In the genomic region with DNA sequence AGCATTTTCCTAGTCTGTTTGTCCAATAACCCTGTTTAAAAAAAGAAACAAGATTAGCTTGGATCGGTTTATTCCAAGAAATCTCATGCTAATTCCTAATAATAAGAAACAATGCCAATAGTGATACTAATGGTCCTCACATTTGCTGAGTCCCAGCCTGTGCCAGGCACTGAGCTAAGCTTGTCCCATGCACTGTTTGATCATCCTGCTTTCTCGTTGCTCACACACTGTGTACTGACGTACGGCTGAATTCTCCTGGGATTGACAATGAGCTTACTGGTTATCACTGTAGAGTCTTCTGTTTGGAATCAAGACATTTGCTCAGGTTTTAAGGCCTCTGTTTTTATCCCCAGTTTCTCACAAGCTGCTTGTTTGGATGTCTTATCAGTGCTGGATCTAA, we compare ENCODE assay signal across 14 cellular contexts.
DNase-seq lines count a peak whose midpoint lies in the region; TF ChIP-seq lines count a peak whose summit lies in the region.
"Had no signal": no experiment of that assay in that cellular context is flagged by ENCODE, and none has a peak within 500 bp of the region (broad histone marks: within the 10 kb centered on the region; RNA-seq: fewer than 3 reads in every experiment).

No MANE protein-coding gene starts in this region.

- H3K27ac Mint-ChIP-seq in type B pancreatic cell, result no peak overlapping the region
- H3K27ac Mint-ChIP-seq: B cell; CD4-positive, alpha-beta T cell; GM23338 had no signal

- no peaks in the 10 kb centered on the region for H3K9me2 ChIP-seq in Karpas-422 (replicated peaks; ENCODE audit: insufficient read depth, low read length)

- H3K27ac ChIP-seq in caudate nucleus (ENCODE audit: low read depth, low read length), result peak overlapping the region; percentile 98
- H3K27ac ChIP-seq in Karpas-422 (ENCODE audit: low read length), result no peak overlapping the region

- no peaks in the 10 kb centered on the region for H3K4me1 ChIP-seq in Karpas-422 (ENCODE audit: low read length)

- H3K9ac ChIP-seq in Karpas-422 (ENCODE audit: low read length), result no peak overlapping the region

- H3K9me3 ChIP-seq in Karpas-422 (ENCODE audit: low read length), result no peaks in the 10 kb centered on the region

- H3K4me3 Mint-ChIP-seq in type B pancreatic cell, result no peak overlapping the region
- H3K4me3 Mint-ChIP-seq: B cell; CD4-positive, alpha-beta T cell; GM23338 had no signal

- no peaks in the 10 kb centered on the region for H3K79me2 ChIP-seq in Karpas-422 (ENCODE audit: low read length)

- TF ChIP-seq CTCF in fibroblast of mammary gland (conservative IDR thresholded peaks at IDR 0.05; ENCODE audit: control insufficient read depth, insufficient read depth, low read depth, low read length) (no peak), type B pancreatic cell (conservative IDR thresholded peaks at IDR 0.05) (no peak)

- H3K4me3 ChIP-seq in fibroblast of mammary gland (ENCODE audit: control insufficient read depth, low read depth, low read length) (no peak overlapping the region), Karpas-422 (ENCODE audit: low read length) (no peak overlapping the region)
- H3K4me3 ChIP-seq: GM23338 had no signal

- H3K9me3 Mint-ChIP-seq in type B pancreatic cell, result no peaks in the 10 kb centered on the region
- H3K9me3 Mint-ChIP-seq: CD4-positive, alpha-beta T cell; GM23338 had no signal

- DNase-seq in caudate nucleus (lab: John Stamatoyannopoulos, UW) (peak in 25 of 61 donors; percentile 10 to 77 (median 34)), fibroblast of mammary gland (ENCODE audit: low read depth) (peak; percentile 7), pons (ENCODE audit: low spot score) (peak; percentile 51), type B pancreatic cell (ENCODE audit: extremely low spot score, unreplicated experiment) (no peak), Karpas-422 (no peak), NCI-H187 (lab: John Stamatoyannopoulos, UW) (no peak), NCI-H345 treated with DMSO at 0.1 percent for 48 hours (lab: John Stamatoyannopoulos, UW; ENCODE audit: unreplicated experiment) (no peak)
- DNase-seq: Calu3; CD4-positive, alpha-beta T cell; DMS79 treated with DMSO at 0.1 percent for 48 hours; EL; H7 had no signal

- peaks cover 24% of the 10 kb centered on the region for H3K27me3 Mint-ChIP-seq in type B pancreatic cell
- H3K27me3 Mint-ChIP-seq: B cell had no signal

- H2AFZ ChIP-seq in Karpas-422 (ENCODE audit: low read length), result no peak overlapping the region
- H2AFZ ChIP-seq: GM23338 had no signal

- no peaks in the 10 kb centered on the region for H3K36me3 ChIP-seq in Karpas-422 (ENCODE audit: insufficient read depth, low read length)

- no peaks in the 10 kb centered on the region for H3K27me3 ChIP-seq in Karpas-422 (ENCODE audit: low read length)

- H3K4me1 Mint-ChIP-seq in type B pancreatic cell (ENCODE audit: unreplicated experiment), result no peaks in the 10 kb centered on the region
- H3K4me1 Mint-ChIP-seq: B cell had no signal

- H3K36me3 Mint-ChIP-seq in type B pancreatic cell, result no peaks in the 10 kb centered on the region

- H4K20me1 ChIP-seq in Karpas-422 (ENCODE audit: insufficient read depth, low read depth, low read length), result no peaks in the 10 kb centered on the region

- no peak overlapping the region for H3K4me2 ChIP-seq in Karpas-422 (ENCODE audit: low read depth, low read length, poor library complexity, severe bottlenecking)
- H3K4me2 ChIP-seq: GM23338 had no signal

Comparison
In these comparisons a context has a peak if more than half of its experiments do, and no peak if none do; other contexts are left out.
1. DNase-seq: peak in fibroblast of mammary gland (single experiment) and pons (single experiment); none in type B pancreatic cell (single experiment), Karpas-422 (single experiment), NCI-H187 (0 of 2) and NCI-H345 treated with DMSO at 0.1 percent for 48 hours (single experiment).